11 cellular contexts compared by ENCODE assay signal in the genomic region with DNA sequence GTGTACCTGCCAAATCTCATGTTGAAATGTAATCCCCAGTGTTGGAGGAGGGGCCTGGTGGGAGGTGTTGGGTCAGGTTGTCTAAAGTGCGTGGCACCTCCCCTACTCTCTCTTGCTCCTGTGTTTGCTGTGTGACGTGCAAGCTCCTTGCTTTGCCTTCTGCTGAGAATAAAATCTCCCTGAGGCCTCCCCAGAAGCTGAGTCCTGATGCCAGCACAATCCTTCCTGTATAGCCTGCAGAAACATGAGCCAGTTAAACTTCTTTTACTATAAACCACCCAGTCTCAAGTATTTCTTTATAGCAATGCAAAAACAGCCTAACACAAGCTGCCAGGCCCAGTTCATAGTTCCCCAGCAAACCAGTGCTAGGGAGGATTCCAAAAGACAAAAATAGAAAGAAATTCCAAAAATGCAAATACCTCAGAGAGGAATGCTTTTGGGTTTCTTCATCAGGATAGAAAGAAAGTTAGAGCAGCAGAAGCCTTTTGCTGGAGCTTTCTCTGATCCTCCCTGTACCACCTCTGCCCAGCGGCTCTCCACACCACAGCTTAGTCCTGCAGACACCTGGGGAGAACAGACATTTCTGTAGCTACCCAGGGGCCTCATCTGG. TPM values are rescaled to one million over a fixed set of nuclear protein-coding genes. Genes with fewer than 3 reads are reported as not detected.
DNase-seq lines count a peak whose midpoint lies in the region; ATAC-seq and TF ChIP-seq lines count a peak whose summit lies in the region.
"Had no signal": no experiment of that assay in that cellular context is flagged by ENCODE, and none has a peak within 500 bp of the region (broad histone marks: within the 10 kb centered on the region; RNA-seq: fewer than 3 reads in every experiment).

No MANE protein-coding gene starts in this region.

- intact Hi-C loops in OCI-LY7 (cut with micrococcal nuclease; ENCODE audit: unreplicated experiment): no loop called here

- POLR2A ChIA-PET in OCI-LY7 (lab: Charles Lee): interaction anchor here (0.9 to 2.0 kb wide), 9 partner anchors 11 to 57 kb away, joined by 3 to 12 read pairs (median 6); a partner anchor contains a TSS
- POLR2A ChIA-PET in activated CD8-positive, alpha-beta T cell treated with anti-CD3 and anti-CD28 coated beads, Interleukin-2, amount 10 ng/mL, durations not matched to agents 7 days and 5 days (lab: Charles Lee): no interaction called here

- H3K9me3 ChIP-seq in OCI-LY7 (ENCODE audit: low read length): no peaks in the 10 kb centered on the region

- no peak overlapping the region for H3K4me3 ChIP-seq in OCI-LY7 (ENCODE audit: low read depth, low read length, poor library complexity, severe bottlenecking)

- H3K9me2 ChIP-seq in OCI-LY7 (ENCODE audit: insufficient read depth, low read length): no peaks in the 10 kb centered on the region

- H3K9me3 Mint-ChIP-seq in nephron progenitor cell: peaks cover 15% of the 10 kb centered on the region
- no peaks in the 10 kb centered on the region for H3K9me3 Mint-ChIP-seq in activated CD8-positive, alpha-beta T cell treated with anti-CD3 and anti-CD28 coated beads, Interleukin-2, amount 10 ng/mL, durations not matched to agents 7 days and 5 days (ENCODE audit: insufficient read depth)
- H3K9me3 Mint-ChIP-seq: activated naive CD4-positive, alpha-beta T cell treated with anti-CD3 and anti-CD28 coated beads for 36 hours had no signal

- peak overlapping the region; percentile 47; the same call in 1 of the 2 replicates for H2AFZ ChIP-seq in OCI-LY7 (ENCODE audit: low read length)

- peaks cover 44% of the 10 kb centered on the region for H3K4me1 ChIP-seq in OCI-LY7 (ENCODE audit: insufficient read depth, low read length, poor library complexity, severe bottlenecking)

- CTCF ChIA-PET in OCI-LY7 (lab: Charles Lee; ENCODE audit: unreplicated experiment): interaction anchor here (0.5 to 1.0 kb wide), 3 partner anchors 10 to 80 kb away, joined by 3 to 4 read pairs (median 3); no protein-coding TSS in a partner anchor
- CTCF ChIA-PET in activated CD8-positive, alpha-beta T cell treated with anti-CD3 and anti-CD28 coated beads, Interleukin-2, amount 10 ng/mL, durations not matched to agents 7 days and 5 days (lab: Charles Lee): no interaction called here

- no TSS peak for BruUV-seq in OCI-LY7 (replicated peaks; lab: Mats Ljungman, UMichigan)

- TF ChIP-seq CTCF in OCI-LY7 (conservative IDR thresholded peaks at IDR 0.05; ENCODE audit: low read length) (no peak), nephron progenitor cell (IDR thresholded peaks at IDR 0.05) (no peak)

- H3K27ac ChIP-seq in OCI-LY7 (ENCODE audit: low read depth, low read length, poor library complexity, severe bottlenecking): no peak overlapping the region
- H3K27ac ChIP-seq: C4-2B had no signal

- no peaks in the 10 kb centered on the region for H3K36me3 Mint-ChIP-seq in nephron progenitor cell (ENCODE audit: low read depth)
- no peaks in the 10 kb centered on the region for H3K36me3 Mint-ChIP-seq in activated CD8-positive, alpha-beta T cell treated with anti-CD3 and anti-CD28 coated beads, Interleukin-2, amount 10 ng/mL, durations not matched to agents 7 days and 5 days (ENCODE audit: low read depth)

- H4K20me1 ChIP-seq in OCI-LY7 (ENCODE audit: insufficient read depth, low read length): no peaks in the 10 kb centered on the region

- DNase-seq in AG08395 (ENCODE audit: low spot score): peak; percentile 85
- no peak for DNase-seq in OCI-LY7 (ENCODE audit: low spot score)
- peak; percentile 85 for DNase-seq in fibroblast of gingiva (ENCODE audit: low read depth)
- no peak for DNase-seq in nephron progenitor cell
- no peak for DNase-seq in T1000 (lab: John Stamatoyannopoulos, UW)
- DNase-seq in DMS53 treated with DMSO at 0.1 percent for 48 hours (lab: John Stamatoyannopoulos, UW; ENCODE audit: unreplicated experiment): no peak
- no peak for DNase-seq in activated CD8-positive, alpha-beta T cell treated with anti-CD3 and anti-CD28 coated beads, Interleukin-2, amount 10 ng/mL, durations not matched to agents 7 days and 5 days
- DNase-seq: activated naive CD4-positive, alpha-beta T cell treated with anti-CD3 and anti-CD28 coated beads for 36 hours; SIG-M5 had no signal

- no peak overlapping the region for H3K4me3 Mint-ChIP-seq in nephron progenitor cell
- H3K4me3 Mint-ChIP-seq in activated CD8-positive, alpha-beta T cell treated with anti-CD3 and anti-CD28 coated beads, Interleukin-2, amount 10 ng/mL, durations not matched to agents 7 days and 5 days: no peak overlapping the region
- H3K4me3 Mint-ChIP-seq: activated naive CD4-positive, alpha-beta T cell treated with anti-CD3 and anti-CD28 coated beads for 36 hours had no signal

- H3K27ac Mint-ChIP-seq in nephron progenitor cell: peak overlapping the region; percentile 42
- H3K27ac Mint-ChIP-seq in activated CD8-positive, alpha-beta T cell treated with anti-CD3 and anti-CD28 coated beads, Interleukin-2, amount 10 ng/mL, durations not matched to agents 7 days and 5 days: no peak overlapping the region
- H3K27ac Mint-ChIP-seq: activated naive CD4-positive, alpha-beta T cell treated with anti-CD3 and anti-CD28 coated beads for 36 hours had no signal

- no peaks in the 10 kb centered on the region for H3K27me3 Mint-ChIP-seq in nephron progenitor cell (ENCODE audit: low read depth, poor library complexity)
- H3K27me3 Mint-ChIP-seq in activated CD8-positive, alpha-beta T cell treated with anti-CD3 and anti-CD28 coated beads, Interleukin-2, amount 10 ng/mL, durations not matched to agents 7 days and 5 days (ENCODE audit: low read depth): no peaks in the 10 kb centered on the region

- peaks cover 18% of the 10 kb centered on the region for H3K4me1 Mint-ChIP-seq in nephron progenitor cell
- no peaks in the 10 kb centered on the region for H3K4me1 Mint-ChIP-seq in activated CD8-positive, alpha-beta T cell treated with anti-CD3 and anti-CD28 coated beads, Interleukin-2, amount 10 ng/mL, durations not matched to agents 7 days and 5 days (ENCODE audit: low read depth)

- H3K4me2 ChIP-seq in OCI-LY7 (ENCODE audit: low read length): peak overlapping the region; percentile 1; the same call in 1 of the 2 replicates

- H3K79me2 ChIP-seq in OCI-LY7 (ENCODE audit: insufficient read depth, low read depth, low read length): no peaks in the 10 kb centered on the region

- no peaks in the 10 kb centered on the region for H3K36me3 ChIP-seq in OCI-LY7 (ENCODE audit: insufficient read depth, low read length)

- no peak for ATAC-seq in GM18502 (IDR thresholded peaks at IDR 0.05; ENCODE audit: poor library complexity, unreplicated experiment)
- ATAC-seq in activated CD8-positive, alpha-beta T cell treated with anti-CD3 and anti-CD28 coated beads, Interleukin-2, amount 10 ng/mL, durations not matched to agents 7 days and 5 days: no peak

RNA-seq across cellular contexts. Expression of a gene that starts 25.9 kb away (rescaled TPM):
- total RNA-seq in OCI-LY7 (2014; rRNA removed; shearing (Covaris generic)): 171 and 210 TPM in 2 replicates
- 268 and 296 TPM in 2 replicates for total RNA-seq in OCI-LY7 (2022)
- 100 to 1,000 TPM; 195 TPM for total RNA-seq in activated CD8-positive, alpha-beta T cell treated with anti-CD3 and anti-CD28 coated beads, Interleukin-2, amount 10 ng/mL, durations not matched to agents 7 days and 5 days

Comparison
In these comparisons a context has a peak if more than half of its experiments do, and no peak if none do; other contexts are left out.
1. DNase-seq: peak in AG08395 (single experiment) and fibroblast of gingiva (single experiment); none in OCI-LY7 (single experiment), nephron progenitor cell (single experiment), T1000 (single experiment), DMS53 treated with DMSO at 0.1 percent for 48 hours (single experiment) and activated CD8-positive, alpha-beta T cell treated with anti-CD3 and anti-CD28 coated beads, Interleukin-2, amount 10 ng/mL, durations not matched to agents 7 days and 5 days (single experiment).